ENCODE assay signal across 11 cellular contexts in genomic region chr12:124715121-124715990, GRCh38.
DNase-seq lines count a peak whose midpoint lies in the region; ATAC-seq and TF ChIP-seq lines count a peak whose summit lies in the region.
"Had no signal": no experiment of that assay in that cellular context is flagged by ENCODE, and none has a peak within 500 bp of the region (broad histone marks: within the 10 kb centered on the region; RNA-seq: fewer than 3 reads in every experiment).

No MANE protein-coding gene starts in this region.

- peak overlapping the region in 1 of 5 experiments; percentile 31 for H3K4me3 Mint-ChIP-seq in brain

- ATAC-seq in HG02610 (IDR thresholded peaks at IDR 0.05; ENCODE audit: unreplicated experiment), result no peak
- ATAC-seq in HG02840 (IDR thresholded peaks at IDR 0.05; ENCODE audit: low FRiP score, unreplicated experiment), result no peak

- no peak overlapping the region for H3K4me2 ChIP-seq in osteoblast (ENCODE audit: insufficient read depth, low read length)

- DNase-seq in H4 (ENCODE audit: low spot score) (peak; percentile 39), NCI-H2227 treated with DMSO at 0.1 percent for 48 hours (lab: John Stamatoyannopoulos, UW) (peak; percentile 92), osteoblast (ENCODE audit: insufficient read length, low spot score, missing footprints) (no peak), NCI-H774 (lab: John Stamatoyannopoulos, UW) (no peak)
- no peak for DNase-seq in stimulated activated naive CD4-positive, alpha-beta T cell treated with Interleukin-2 at 50 U/mL for 16 hours (lab: John Stamatoyannopoulos, UW)
- DNase-seq: activated naive CD4-positive, alpha-beta T cell; stimulated activated CD4-positive, alpha-beta T cell treated with anti-CD3 and anti-CD28 coated beads, Interleukin-15, amount 100 ng/mL, for 24 hours; substantia nigra had no signal

- peaks cover 3% of the 10 kb centered on the region for H3K4me1 ChIP-seq in osteoblast (ENCODE audit: insufficient read depth, low read length)

- H3K27ac ChIP-seq in osteoblast (ENCODE audit: low read depth, low read length), result no peak overlapping the region

- peaks cover 0 to 10% (median 0%) of the 10 kb centered on the region in 5 experiments for H3K9me3 Mint-ChIP-seq in brain

- H3K36me3 ChIP-seq in osteoblast (ENCODE audit: insufficient read depth, low read length), result no peaks in the 10 kb centered on the region

- peak overlapping the region; percentile 56 for H2AFZ ChIP-seq in osteoblast (ENCODE audit: low read length)

- peak overlapping the region; percentile 49 to 89 (median 75) for H3K27ac Mint-ChIP-seq in brain

- no peak overlapping the region for H3K4me3 ChIP-seq in osteoblast (ENCODE audit: insufficient read depth, low read length)

- TF ChIP-seq CTCF in brain (conservative IDR thresholded peaks at IDR 0.05), result no peak
- TF ChIP-seq CTCF in osteoblast (IDR thresholded peaks at IDR 0.05; ENCODE audit: extremely low read depth, low read depth, low read length), result no peak

- H3K4me1 Mint-ChIP-seq in brain, result peaks cover 75% of the 10 kb centered on the region

- H3K27me3 ChIP-seq in osteoblast (ENCODE audit: insufficient read depth, low read length), result no peaks in the 10 kb centered on the region

- no peaks in the 10 kb centered on the region for H4K20me1 ChIP-seq in osteoblast (ENCODE audit: insufficient read depth, low read length)

- H3K36me3 Mint-ChIP-seq in brain, result no peaks in the 10 kb centered on the region

- H3K79me2 ChIP-seq in osteoblast (ENCODE audit: insufficient read depth, low read length), result no peaks in the 10 kb centered on the region

- peaks cover 4% of the 10 kb centered on the region for H3K27me3 Mint-ChIP-seq in brain

- no peaks in the 10 kb centered on the region for H3K9me3 ChIP-seq in osteoblast (ENCODE audit: low read depth, low read length)

Comparison
In these comparisons a context has a peak if more than half of its experiments do, and no peak if none do; other contexts are left out.
1. DNase-seq: peak in H4 (single experiment) and NCI-H2227 treated with DMSO at 0.1 percent for 48 hours (single experiment); none in osteoblast (single experiment), stimulated activated naive CD4-positive, alpha-beta T cell treated with Interleukin-2 at 50 U/mL for 16 hours (single experiment) and NCI-H774 (single experiment).